ENCODE assay signal across 17 cellular contexts in the genomic region with DNA sequence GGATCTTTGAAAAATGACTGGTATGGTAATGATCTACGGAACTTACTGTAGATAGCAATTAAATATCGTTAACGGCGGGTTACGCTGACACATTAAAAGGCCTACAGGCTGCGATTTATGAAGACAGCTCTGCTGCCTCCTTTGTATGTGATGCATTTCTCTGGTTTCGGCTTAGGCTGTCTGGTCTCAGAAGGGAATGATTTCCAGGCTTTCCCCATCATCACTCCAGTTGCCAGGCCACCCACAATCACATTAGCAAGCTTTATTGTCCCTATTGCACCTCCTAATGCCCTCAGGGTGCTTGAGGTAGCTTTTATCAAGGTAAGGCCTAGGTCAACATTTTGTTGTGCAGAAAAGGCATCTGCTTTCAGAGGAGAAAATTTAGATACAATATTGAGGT.
DNase-seq lines count a peak whose midpoint lies in the region; ATAC-seq and TF ChIP-seq lines count a peak whose summit lies in the region.
"Had no signal": no experiment of that assay in that cellular context is flagged by ENCODE, and none has a peak within 500 bp of the region (broad histone marks: within the 10 kb centered on the region; RNA-seq: fewer than 3 reads in every experiment).

No MANE protein-coding gene starts in this region.

- H3K4me3 ChIP-seq in neural cell (ENCODE audit: low read length) = peak overlapping the region; percentile 21
- H3K4me3 ChIP-seq: BLaER1 had no signal

- no peak overlapping the region for H3K4me2 ChIP-seq in neural cell (ENCODE audit: low read length)
- H3K4me2 ChIP-seq: BLaER1 had no signal

- no peaks in the 10 kb centered on the region for H3K36me3 Mint-ChIP-seq in brain
- no peaks in the 10 kb centered on the region for H3K36me3 Mint-ChIP-seq in mesothelial cell of epicardium
- H3K36me3 Mint-ChIP-seq: CD8-positive, alpha-beta memory T cell had no signal

- no peaks in the 10 kb centered on the region for H3K9me3 ChIP-seq in neural cell (ENCODE audit: low read length)
- H3K9me3 ChIP-seq: BLaER1 had no signal

- H3K27me3 ChIP-seq in neural cell (ENCODE audit: insufficient read depth, low read depth, low read length) = no peaks in the 10 kb centered on the region
- H3K27me3 ChIP-seq: BLaER1 had no signal

- peaks cover 0 to 18% (median 3%) of the 10 kb centered on the region in 5 experiments for H3K9me3 Mint-ChIP-seq in brain
- H3K9me3 Mint-ChIP-seq in mesothelial cell of epicardium = no peaks in the 10 kb centered on the region

- H3K27ac Mint-ChIP-seq in brain (peak overlapping the region; percentile 72 to 94 (median 81)), mesothelial cell of epicardium (no peak overlapping the region)
- H3K27ac Mint-ChIP-seq: CD8-positive, alpha-beta memory T cell; HFFc6 had no signal

- no peak for TF ChIP-seq EP300 in neural cell (conservative IDR thresholded peaks at IDR 0.05; ENCODE audit: poor library complexity, severe bottlenecking)

- H3K4me1 Mint-ChIP-seq in brain = peaks cover 81% of the 10 kb centered on the region
- peaks cover 16% of the 10 kb centered on the region for H3K4me1 Mint-ChIP-seq in mesothelial cell of epicardium
- H3K4me1 Mint-ChIP-seq: CD8-positive, alpha-beta memory T cell had no signal

- H3K9ac ChIP-seq in neural cell (ENCODE audit: low read length) = peak overlapping the region; percentile 7
- H3K9ac ChIP-seq: BLaER1 had no signal

- no peaks in the 10 kb centered on the region for H3K79me2 ChIP-seq in neural cell (replicated peaks; ENCODE audit: insufficient read depth, low read length)

- DNase-seq in NCI-H2081 (lab: John Stamatoyannopoulos, UW) (peak; percentile 20 to 42), NCI-H2081 treated with DMSO at 0.1 percent for 48 hours (lab: John Stamatoyannopoulos, UW) (no peak), mesothelial cell of epicardium (ENCODE audit: low spot score in 2 of 2, unreplicated experiment in 2 of 2) (no peak), midbrain (lab: John Stamatoyannopoulos, UW) (no peak), hippocampal formation (lab: John Stamatoyannopoulos, UW) (no peak)
- DNase-seq: 8988T; AML-193; CD8-positive, alpha-beta memory T cell; DMS 273 treated with DMSO at 0.1 percent for 48 hours; HCEC 1CT; HFFc6; IMR-90 had no signal

- H2AFZ ChIP-seq in neural cell (ENCODE audit: low read depth, low read length) = no peak overlapping the region

- TF ChIP-seq CTCF in brain (conservative IDR thresholded peaks at IDR 0.05) (no peak), neural cell (IDR thresholded peaks at IDR 0.05; ENCODE audit: poor library complexity, severe bottlenecking) (no peak), mesothelial cell of epicardium (IDR thresholded peaks at IDR 0.05; ENCODE audit: unreplicated experiment) (no peak)

- ATAC-seq in GM18868 (IDR thresholded peaks at IDR 0.05; ENCODE audit: unreplicated experiment) = peak; percentile 8

- peak overlapping the region; percentile 66 for H3K27ac ChIP-seq in neural cell (ENCODE audit: low read length)
- H3K27ac ChIP-seq: BLaER1, HL-60 had no signal

- H3F3A ChIP-seq in neural cell (ENCODE audit: insufficient read depth, low read length, poor library complexity, severe bottlenecking) = no peaks in the 10 kb centered on the region

- H3K36me3 ChIP-seq in neural cell (ENCODE audit: insufficient read depth, low read length) = no peaks in the 10 kb centered on the region
- H3K36me3 ChIP-seq: BLaER1 had no signal

- H4K20me1 ChIP-seq in neural cell (ENCODE audit: insufficient read depth) = no peaks in the 10 kb centered on the region
- H4K20me1 ChIP-seq: BLaER1 had no signal

- H3K27me3 Mint-ChIP-seq in brain = peaks cover 9% of the 10 kb centered on the region
- no peaks in the 10 kb centered on the region for H3K27me3 Mint-ChIP-seq in mesothelial cell of epicardium (ENCODE audit: low read depth)
- H3K27me3 Mint-ChIP-seq: CD8-positive, alpha-beta memory T cell had no signal

- no peak for TF ChIP-seq RAD21 in neural cell (conservative IDR thresholded peaks at IDR 0.05)

- H3K4me3 Mint-ChIP-seq in brain (peak overlapping the region in 1 of 5 experiments; percentile 29), mesothelial cell of epicardium (no peak overlapping the region)
- H3K4me3 Mint-ChIP-seq: CD8-positive, alpha-beta memory T cell; HFFc6 had no signal

- H3K9me2 ChIP-seq in neural cell (ENCODE audit: insufficient read depth, low read length) = no peaks in the 10 kb centered on the region

TF ChIP-seq in neural cell, 6 proteins besides CTCF, POLR2A, EP300 and RAD21:
- no peak for TF ChIP-seq SMC3 (conservative IDR thresholded peaks at IDR 0.05; ENCODE audit: poor library complexity)
- no peak for TF ChIP-seq TAF1 (IDR thresholded peaks at IDR 0.05; ENCODE audit: low read depth)
- TF ChIP-seq POLR2AphosphoS5 (IDR thresholded peaks at IDR 0.05) = no peak
- TF ChIP-seq EZH2 (IDR thresholded peaks at IDR 0.05; ENCODE audit: borderline replicate concordance, insufficient read depth, low read length, poor library complexity, severe bottlenecking) = no peak
- TF ChIP-seq, protein P1, sequence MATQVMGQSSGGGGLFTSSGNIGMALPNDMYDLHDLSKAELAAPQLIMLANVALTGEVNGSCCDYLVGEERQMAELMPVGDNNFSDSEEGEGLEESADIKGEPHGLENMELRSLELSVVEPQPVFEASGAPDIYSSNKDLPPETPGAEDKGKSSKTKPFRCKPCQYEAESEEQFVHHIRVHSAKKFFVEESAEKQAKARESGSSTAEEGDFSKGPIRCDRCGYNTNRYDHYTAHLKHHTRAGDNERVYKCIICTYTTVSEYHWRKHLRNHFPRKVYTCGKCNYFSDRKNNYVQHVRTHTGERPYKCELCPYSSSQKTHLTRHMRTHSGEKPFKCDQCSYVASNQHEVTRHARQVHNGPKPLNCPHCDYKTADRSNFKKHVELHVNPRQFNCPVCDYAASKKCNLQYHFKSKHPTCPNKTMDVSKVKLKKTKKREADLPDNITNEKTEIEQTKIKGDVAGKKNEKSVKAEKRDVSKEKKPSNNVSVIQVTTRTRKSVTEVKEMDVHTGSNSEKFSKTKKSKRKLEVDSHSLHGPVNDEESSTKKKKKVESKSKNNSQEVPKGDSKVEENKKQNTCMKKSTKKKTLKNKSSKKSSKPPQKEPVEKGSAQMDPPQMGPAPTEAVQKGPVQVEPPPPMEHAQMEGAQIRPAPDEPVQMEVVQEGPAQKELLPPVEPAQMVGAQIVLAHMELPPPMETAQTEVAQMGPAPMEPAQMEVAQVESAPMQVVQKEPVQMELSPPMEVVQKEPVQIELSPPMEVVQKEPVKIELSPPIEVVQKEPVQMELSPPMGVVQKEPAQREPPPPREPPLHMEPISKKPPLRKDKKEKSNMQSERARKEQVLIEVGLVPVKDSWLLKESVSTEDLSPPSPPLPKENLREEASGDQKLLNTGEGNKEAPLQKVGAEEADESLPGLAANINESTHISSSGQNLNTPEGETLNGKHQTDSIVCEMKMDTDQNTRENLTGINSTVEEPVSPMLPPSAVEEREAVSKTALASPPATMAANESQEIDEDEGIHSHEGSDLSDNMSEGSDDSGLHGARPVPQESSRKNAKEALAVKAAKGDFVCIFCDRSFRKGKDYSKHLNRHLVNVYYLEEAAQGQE (IDR thresholded peaks at IDR 0.05; ENCODE audit: borderline replicate concordance) = no peak

Comparison
In these comparisons a context has a peak if more than half of its experiments do, and no peak if none do; other contexts are left out.
1. DNase-seq: peak in NCI-H2081 (2 of 2); none in NCI-H2081 treated with DMSO at 0.1 percent for 48 hours (single experiment), mesothelial cell of epicardium (0 of 2), midbrain (single experiment) and hippocampal formation (0 of 2).